In the genomic region with DNA sequence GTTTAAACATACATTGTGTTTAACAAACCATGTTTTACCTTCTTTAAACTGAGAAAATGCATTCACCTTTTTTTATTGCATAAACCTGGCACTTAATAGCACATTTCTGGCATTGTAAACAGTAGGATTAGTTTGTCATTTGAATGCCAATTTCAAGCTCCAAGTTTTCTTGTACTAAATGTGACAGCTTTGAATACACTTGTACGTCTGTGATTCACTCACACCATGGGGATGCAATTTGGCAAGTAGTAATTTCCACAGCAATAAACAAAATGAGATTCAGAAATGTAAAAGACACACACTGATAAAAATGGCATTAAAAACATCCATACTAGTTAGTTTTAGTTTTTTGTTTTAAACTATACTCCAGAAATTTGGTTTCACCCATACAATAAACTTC, we compare ENCODE assay signal across 23 cellular contexts.
"Had no signal": no experiment of that assay in that cellular context is flagged by ENCODE, and none has a peak within 500 bp of the region (broad histone marks: within the 10 kb centered on the region; RNA-seq: fewer than 3 reads in every experiment).

No MANE protein-coding gene starts in this region.

- H3K27ac ChIP-seq: adrenal gland, breast epithelium, coronary artery, KMS-11, SJCRH30 had no signal

- H3K9ac ChIP-seq: KMS-11, SK-N-SH had no signal

- DNase-seq: activated CD4-positive, alpha-beta T cell treated with anti-CD3 and anti-CD28 coated beads for 4 hours; activated CD8-positive, alpha-beta memory T cell treated with anti-CD3 and anti-CD28 coated beads, Interleukin-2, amount 50 U/mL, for 4 hours; activated CD8-positive, alpha-beta T cell treated with anti-CD3 and anti-CD28 coated beads for 36 hours; activated naive CD4-positive, alpha-beta T cell treated with anti-CD3 and anti-CD28 coated beads, Interleukin-2, amount 50 U/mL, for 16 hours; activated naive CD8-positive, alpha-beta T cell treated with anti-CD3 and anti-CD28 coated beads, Interleukin-2, amount 10 ng/mL, durations not matched to agents 7 days and 5 days; activated T-cell treated with anti-CD3 and anti-CD28 coated beads, Interleukin-2, amount 50 U/mL, for 1 hour; adrenal gland; aorta; caudate nucleus; MG63; MV-4-11; NCI-H1930; NCI-H345; NCI-H510A treated with DMSO at 0.1 percent for 48 hours; RPMI8226; SJCRH30; SK-N-SH; SW 1271 had no signal

- H3K9me2 ChIP-seq: SK-N-SH had no signal

- H3K36me3 ChIP-seq: adrenal gland, breast epithelium, MG63, SJCRH30 had no signal

- H3K9me3 ChIP-seq: adrenal gland, breast epithelium, MG63, SJCRH30, SK-N-SH had no signal

- H3K4me3 ChIP-seq: adrenal gland, breast epithelium, coronary artery, MG63, SJCRH30 had no signal

- H3K27me3 ChIP-seq: adrenal gland, breast epithelium, MG63, SJCRH30 had no signal

- ATAC-seq: activated CD4-positive, CD25-positive, alpha-beta regulatory T cell treated with anti-CD3 and anti-CD28 coated beads, Interleukin-2, amount 50 U/mL, for 24 hours; activated CD8-positive, alpha-beta T cell treated with anti-CD3 and anti-CD28 coated beads for 36 hours; Right ventricle myocardium inferior had no signal

- H3K4me1 ChIP-seq: adrenal gland, breast epithelium, SJCRH30 had no signal

- H3K4me2 ChIP-seq: KMS-11, SK-N-SH had no signal
